9 cellular contexts compared by ENCODE assay signal in the genomic region with DNA sequence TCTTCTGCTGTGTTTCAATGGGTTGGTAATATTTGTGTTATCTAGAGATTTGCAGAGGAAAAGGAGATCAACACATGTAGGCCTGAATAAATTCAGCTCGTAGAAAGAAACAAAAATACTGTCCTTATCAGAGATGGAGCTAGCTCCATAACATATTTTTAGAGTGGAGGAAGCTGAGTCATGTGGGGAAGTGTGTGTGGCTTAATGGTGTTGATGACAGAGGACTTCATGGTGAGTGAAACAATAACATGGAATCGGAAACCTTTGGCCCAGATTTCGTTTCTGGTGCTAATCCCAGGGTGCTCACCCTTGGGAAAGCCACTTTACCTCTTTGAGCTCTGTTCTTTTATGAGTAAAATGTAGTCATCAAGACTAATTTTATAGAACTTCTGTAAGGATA.
DNase-seq lines count a peak whose midpoint lies in the region; ATAC-seq and TF ChIP-seq lines count a peak whose summit lies in the region.
"Had no signal": no experiment of that assay in that cellular context is flagged by ENCODE, and none has a peak within 500 bp of the region (broad histone marks: within the 10 kb centered on the region; RNA-seq: fewer than 3 reads in every experiment).

No MANE protein-coding gene starts in this region.

- H3K9me3 Mint-ChIP-seq in osteocyte (ENCODE audit: unreplicated experiment): no peaks in the 10 kb centered on the region

- H3K9me3 ChIP-seq in T-helper 17 cell (ENCODE audit: control insufficient read depth, low read length, poor library complexity, severe bottlenecking): peaks cover 2% of the 10 kb centered on the region

- H3K4me3 Mint-ChIP-seq in osteocyte (ENCODE audit: unreplicated experiment) (no peak overlapping the region), T-helper 17 cell (no peak overlapping the region)

- no peak for TF ChIP-seq CTCF in osteocyte (IDR thresholded peaks at IDR 0.05)

- peak; percentile 8 for DNase-seq in UCSD-AML1 (lab: John Stamatoyannopoulos, UW; ENCODE audit: unreplicated experiment)
- DNase-seq in osteocyte (ENCODE audit: extremely low spot score, unreplicated experiment): no peak
- DNase-seq in T-helper 17 cell: no peak
- no peak for DNase-seq in HuH-7.5 (ENCODE audit: low spot score)
- DNase-seq in DMS 273 treated with DMSO at 0.1 percent for 48 hours (lab: John Stamatoyannopoulos, UW): no peak
- DNase-seq: IMR-90 had no signal

- H3K27ac Mint-ChIP-seq in osteocyte (ENCODE audit: unreplicated experiment) (peak overlapping the region; percentile 9), T-helper 17 cell (no peak overlapping the region)

- H3K36me3 Mint-ChIP-seq in osteocyte (ENCODE audit: unreplicated experiment) (no peaks in the 10 kb centered on the region), T-helper 17 cell (ENCODE audit: low read depth) (no peaks in the 10 kb centered on the region)

- H3K4me1 Mint-ChIP-seq in osteocyte (ENCODE audit: unreplicated experiment) (peaks cover 31% of the 10 kb centered on the region), T-helper 17 cell (no peaks in the 10 kb centered on the region)

- no peaks in the 10 kb centered on the region for H3K27me3 Mint-ChIP-seq in osteocyte (ENCODE audit: unreplicated experiment)
- no peaks in the 10 kb centered on the region for H3K27me3 Mint-ChIP-seq in T-helper 17 cell

- ATAC-seq in GM18870 (IDR thresholded peaks at IDR 0.05; ENCODE audit: unreplicated experiment) (peak; percentile 42), HG02798 (IDR thresholded peaks at IDR 0.05; ENCODE audit: poor library complexity, unreplicated experiment) (peak; percentile 33), T-helper 17 cell (no peak), HG02623 (IDR thresholded peaks at IDR 0.05; ENCODE audit: unreplicated experiment) (no peak)

Comparison
In these comparisons a context has a peak if more than half of its experiments do, and no peak if none do; other contexts are left out.
1. ATAC-seq: peak in GM18870 (single experiment) and HG02798 (single experiment); none in T-helper 17 cell (single experiment) and HG02623 (single experiment).